8 cellular contexts compared by ENCODE assay signal in the genomic region with DNA sequence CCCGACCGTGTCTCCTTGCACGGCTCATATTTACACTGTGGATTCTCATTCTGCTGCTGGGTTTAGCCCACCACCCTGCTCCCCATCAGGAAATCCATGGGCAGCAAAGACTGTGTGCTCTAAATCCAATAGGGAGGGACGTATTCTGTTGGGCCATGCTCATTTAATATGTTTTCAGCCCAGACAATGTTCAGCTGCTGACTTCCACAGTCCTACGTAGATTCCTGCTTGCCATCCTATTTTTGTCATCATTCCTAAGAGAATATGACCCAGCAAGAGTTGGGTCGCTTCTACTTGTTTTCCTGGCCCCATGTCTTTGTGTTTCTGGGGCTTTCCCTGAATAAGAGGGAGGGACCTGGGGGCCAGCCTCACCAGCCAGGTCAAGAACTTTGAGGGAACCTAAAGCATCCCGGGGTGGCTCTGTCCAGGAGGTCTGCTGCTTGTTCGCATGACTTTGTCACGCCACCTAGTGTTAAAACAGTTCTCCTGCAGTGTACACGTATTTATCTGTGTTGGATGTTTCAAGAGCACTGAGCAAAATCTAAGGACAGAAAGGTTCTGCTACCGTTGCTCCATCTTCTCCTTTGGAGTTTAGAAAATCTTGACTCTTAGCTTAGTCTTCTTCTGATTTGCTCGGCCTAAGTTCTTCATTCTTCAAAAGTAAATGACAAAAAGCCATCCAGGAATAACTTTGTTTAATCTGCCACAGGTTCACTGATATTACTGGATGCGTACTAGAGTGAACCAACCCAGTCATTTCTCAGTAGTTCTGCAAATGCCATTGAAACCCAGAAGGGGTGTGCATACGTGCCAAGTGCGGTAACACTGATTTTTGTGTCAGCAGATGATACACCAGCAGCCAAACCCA.
DNase-seq lines count a peak whose midpoint lies in the region; ATAC-seq, FAIRE-seq and TF ChIP-seq lines count a peak whose summit lies in the region.

No MANE protein-coding gene starts in this region.

- peak; percentile 88 for ATAC-seq in RWPE2 (ENCODE audit: low read depth)

- H3K27me3 ChIP-seq in RWPE2 (ENCODE audit: insufficient read depth, poor library complexity, severe bottlenecking) (no peaks in the 10 kb centered on the region), bronchial epithelial cell (ENCODE audit: control insufficient read depth, insufficient read depth, low read length) (no peaks in the 10 kb centered on the region), suprapubic skin (no peaks in the 10 kb centered on the region)

- TF ChIP-seq EP300 in suprapubic skin (IDR thresholded peaks at IDR 0.05), result no peak

- H3K27ac ChIP-seq in RWPE2 (ENCODE audit: poor library complexity, severe bottlenecking) (no peak overlapping the region), suprapubic skin (no peak overlapping the region)

- peak; percentile 98 for TF ChIP-seq CTCF in RWPE2 (IDR thresholded peaks at IDR 0.05; ENCODE audit: poor library complexity, severe bottlenecking)
- TF ChIP-seq CTCF in bronchial epithelial cell (IDR thresholded peaks at IDR 0.05; ENCODE audit: insufficient read depth, low read length, severe bottlenecking), result peak; percentile 78
- peak; percentile 35 to 69 for TF ChIP-seq CTCF in suprapubic skin (IDR thresholded peaks at IDR 0.05)

- peak; percentile 7 for DNase-seq in NK-92 treated with Interleukin-12 subunit alpha and Interleukin-12 subunit beta, amount 100 ng/mL, for 24 hours (lab: John Stamatoyannopoulos, UW)
- DNase-seq in NK-92 (lab: John Stamatoyannopoulos, UW; ENCODE audit: unreplicated experiment), result no peak
- peak; percentile 28 for DNase-seq in HK-2 (ENCODE audit: unreplicated experiment)
- DNase-seq in RWPE2 (ENCODE audit: low spot score), result no peak
- peak; percentile 65 for DNase-seq in bronchial epithelial cell (ENCODE audit: low read depth)
- DNase-seq in left kidney (ENCODE audit: low read depth, low spot score), result peak; percentile 79
- DNase-seq in suprapubic skin (ENCODE audit: low spot score in 2 of 2), result no peak
- no peak for DNase-seq in activated effector memory CD4-positive, alpha-beta T cell treated with anti-CD3 and anti-CD28 coated beads, Interleukin-2, amount 50 U/mL, for 16 hours

- peaks cover 38% of the 10 kb centered on the region for H3K36me3 ChIP-seq in RWPE2 (ENCODE audit: low read depth)
- peaks cover 1% of the 10 kb centered on the region for H3K36me3 ChIP-seq in bronchial epithelial cell (ENCODE audit: control insufficient read depth, insufficient read depth, low read length)
- no peaks in the 10 kb centered on the region for H3K36me3 ChIP-seq in suprapubic skin

- no peaks in the 10 kb centered on the region for H3K9me3 ChIP-seq in RWPE2 (ENCODE audit: severe bottlenecking)
- no peaks in the 10 kb centered on the region for H3K9me3 ChIP-seq in suprapubic skin

- 38% methylated on average over 14 of the region's 15 CpGs for WGBS in suprapubic skin

- no peaks in the 10 kb centered on the region for H3K4me1 ChIP-seq in RWPE2 (ENCODE audit: insufficient read depth, poor library complexity, severe bottlenecking)
- H3K4me1 ChIP-seq in suprapubic skin, result peaks cover 10% of the 10 kb centered on the region

- TF ChIP-seq POLR2A in suprapubic skin (IDR thresholded peaks at IDR 0.05), result no peak

- FAIRE-seq in bronchial epithelial cell (lab: Jason Lieb, UNC), result peak; percentile 52

- H3K4me3 ChIP-seq in RWPE2 (ENCODE audit: severe bottlenecking) (no peak overlapping the region), bronchial epithelial cell (ENCODE audit: low read depth, low read length) (no peak overlapping the region), suprapubic skin (no peak overlapping the region)

Comparison
In these comparisons a context has a peak if more than half of its experiments do, and no peak if none do; other contexts are left out.
1. DNase-seq: peak in NK-92 treated with Interleukin-12 subunit alpha and Interleukin-12 subunit beta, amount 100 ng/mL, for 24 hours (single experiment), HK-2 (single experiment), bronchial epithelial cell (single experiment) and left kidney (single experiment); none in NK-92 (single experiment), RWPE2 (single experiment), suprapubic skin (0 of 2) and activated effector memory CD4-positive, alpha-beta T cell treated with anti-CD3 and anti-CD28 coated beads, Interleukin-2, amount 50 U/mL, for 16 hours (single experiment).
2. Peak in every context shown above with its lines, with median percentiles within 50 percentile points of each other: CTCF ChIP-seq.